In genomic region chr2:212109217-212109616, GRCh38 we compare ENCODE assay signal across 15 cellular contexts.
"Had no signal": no experiment of that assay in that cellular context is flagged by ENCODE, and none has a peak within 500 bp of the region (broad histone marks: within the 10 kb centered on the region; RNA-seq: fewer than 3 reads in every experiment).

No MANE protein-coding gene starts in this region.

- H3K4me3 ChIP-seq: lung had no signal

- DNase-seq: activated CD4-positive, alpha-beta T cell treated with anti-CD3 and anti-CD28 coated beads, Interleukin-2, amount 10 ng/mL, durations not matched to agents 24 days and 14 days; activated CD8-positive, alpha-beta T cell treated with anti-CD3 and anti-CD28 coated beads for 36 hours; activated naive CD4-positive, alpha-beta T cell treated with Interleukin-2 at 50 U/mL for 16 hours; activated naive CD8-positive, alpha-beta T cell treated with anti-CD3 and anti-CD28 coated beads, Interleukin-2, amount 10 ng/mL, durations not matched to agents 7 days and 5 days; activated T-cell treated with anti-CD3 and anti-CD28 coated beads, Interleukin-2, amount 50 U/mL, for 24 hours; endodermal cell; foreskin melanocyte; islet precursor cell; left colon; posterior cingulate gyrus; retina; stimulated activated CD8-positive, alpha-beta memory T cell treated with anti-CD3 and anti-CD28 coated beads, Interleukin-4, amount 100 ng/mL, for 48 hours; stimulated activated naive CD4-positive, alpha-beta T cell; T-helper 9 cell had no signal

- ATAC-seq: activated CD8-positive, alpha-beta T cell treated with anti-CD3 and anti-CD28 coated beads for 36 hours; left colon had no signal
